ENCODE assay signal across 7 cellular contexts in genomic region chr19:14006085-14006765, GRCh38. TPM values are rescaled to one million over a fixed set of nuclear protein-coding genes. Genes with fewer than 3 reads are reported as not detected.
DNase-seq lines count a peak whose midpoint lies in the region; ATAC-seq and TF ChIP-seq lines count a peak whose summit lies in the region.

TSS of gene RFX1 (minus strand) at chr19:14006320. CDS start at chr19:13993843, 12,477 bp downstream.

- H3K36me3 Mint-ChIP-seq in brain, result peaks cover 1% of the 10 kb centered on the region

- peak within 1 kb of the TSS; percentile 90 to 97 (median 95) for H3K4me3 Mint-ChIP-seq in brain

- H3K27me3 Mint-ChIP-seq in brain, result no peaks in the 10 kb centered on the region

- H3K4me1 Mint-ChIP-seq in brain, result peaks cover 27% of the 10 kb centered on the region

- DNase-seq in NCI-H2171 (lab: John Stamatoyannopoulos, UW) (peak; percentile 98), UCSD-AML1 (lab: John Stamatoyannopoulos, UW; ENCODE audit: unreplicated experiment) (peak; percentile 98), iPS DF 19.7 (ENCODE audit: low read depth, low spot score) (peak; percentile 99), sciatic nerve (ENCODE audit: low spot score) (peak; percentile 100)

- intact Hi-C loops in sciatic nerve (cut with DNase I), result no loop called here

- H3K9me3 Mint-ChIP-seq in brain, result peaks cover 0 to 4% (median 0%) of the 10 kb centered on the region in 5 experiments

- TF ChIP-seq CTCF in brain (conservative IDR thresholded peaks at IDR 0.05), result no peak

- H3K27ac Mint-ChIP-seq in brain, result peak within 1 kb of the TSS; percentile 99 to 100 (median 100)

- ATAC-seq in GM18520 (IDR thresholded peaks at IDR 0.05; ENCODE audit: unreplicated experiment), result peak; percentile 75
- ATAC-seq in HG03103 (IDR thresholded peaks at IDR 0.05; ENCODE audit: low read depth, unreplicated experiment), result peak; percentile 65
- ATAC-seq in sciatic nerve, result peak; percentile 94

RNA-seq across cellular contexts. Expression of gene RFX1, which starts in this region (rescaled TPM):
- polyA plus RNA-seq in brain (ENCODE audit: insufficient read depth, low read depth, low replicate concordance), result 17.4 TPM
- total RNA-seq in sciatic nerve, result 16.1 TPM

Comparison
In these comparisons a context has a peak if more than half of its experiments do, and no peak if none do; other contexts are left out.
1. Peak in every context shown above with its lines: DNase-seq and ATAC-seq.